In the genomic region with DNA sequence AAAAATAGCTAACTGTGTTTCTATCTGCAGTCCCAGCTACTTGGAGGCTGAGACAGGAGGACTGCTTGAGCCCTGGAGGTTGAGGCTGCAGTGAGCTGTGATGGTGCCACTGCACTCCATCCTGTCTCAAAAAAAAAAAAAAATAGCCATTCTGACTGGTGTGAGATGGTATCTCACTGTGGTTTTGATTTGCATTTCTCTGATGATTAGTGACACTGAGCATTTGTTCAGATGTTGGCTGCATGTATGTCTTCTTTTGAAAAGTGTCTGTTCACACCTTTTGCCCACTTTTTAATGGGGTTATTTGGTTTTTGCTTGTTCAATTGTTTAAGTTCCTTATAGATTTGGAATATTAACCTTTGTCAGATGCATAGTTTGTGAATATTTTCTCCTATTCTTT, we compare ENCODE assay signal across 5 cellular contexts. TPM values are rescaled to one million over a fixed set of nuclear protein-coding genes. Genes with fewer than 3 reads are reported as not detected.
DNase-seq lines count a peak whose midpoint lies in the region; ATAC-seq, FAIRE-seq and TF ChIP-seq lines count a peak whose summit lies in the region.
"Not testable (repeated sequence)": the region's sequence is repeated elsewhere in the genome, so short reads cannot be mapped to it uniquely, and the experiment has no call there.

No MANE protein-coding gene starts in this region.

- TF ChIP-seq EP300 in GM12878 (IDR thresholded peaks at IDR 0.05; ENCODE audit: borderline replicate concordance in 1 of 2, control insufficient read depth in 1 of 2, low read depth in 2 of 2, low read length in 2 of 2), result not testable (repeated sequence)

- not testable (repeated sequence) for H3K4me1 ChIP-seq in GM12878 (ENCODE audit: control insufficient read depth, insufficient read depth, low read length)

- H4K20me1 ChIP-seq in GM12878 (ENCODE audit: control insufficient read depth, insufficient read depth), result not testable (repeated sequence)

- not testable (repeated sequence) for H3K27ac Mint-ChIP-seq in activated CD8-positive, alpha-beta T cell treated with anti-CD3 and anti-CD28 coated beads for 36 hours; stimulated activated effector memory CD8-positive, alpha-beta T cell treated with anti-CD3 and anti-CD28 coated beads, Interleukin-12 subunit alpha, Interleukin-12 subunit beta, amount 100 ng/mL, for 72 hours
- peak overlapping the region in 2 of 6 donors; percentile 36 to 47 for H3K27ac Mint-ChIP-seq in immature natural killer cell

- H3K9me3 ChIP-seq in GM12878 (replicated peaks; ENCODE audit: control insufficient read depth, insufficient read depth, low read length), result not testable (repeated sequence)

- not testable (repeated sequence) for BruUV-seq in GM12878 (replicated peaks; lab: Mats Ljungman, UMichigan)

- CTCF ChIA-PET in activated CD8-positive, alpha-beta T cell treated with anti-CD3 and anti-CD28 coated beads for 36 hours (lab: Charles Lee), result interaction anchor here (1.2 to 2.1 kb wide), 4 partner anchors 9 to 521 kb away, joined by 3 to 11 read pairs (median 4); no protein-coding TSS in a partner anchor
- CTCF ChIA-PET in GM12878 (lab: Yijun Ruan, JAX), result interaction anchor here (0.6 to 2.8 kb wide), 3 partner anchors 135 to 520 kb away, joined by 4 to 8 read pairs (median 4); no protein-coding TSS in a partner anchor

- H3K27ac ChIP-seq in GM12878 (ENCODE audit: control insufficient read depth, insufficient read depth), result not testable (repeated sequence)

- not testable (repeated sequence) for DNase-seq in activated CD8-positive, alpha-beta T cell treated with anti-CD3 and anti-CD28 coated beads for 36 hours; GM12878 (ENCODE audit: low read depth, low spot score); stimulated activated effector memory CD8-positive, alpha-beta T cell treated with anti-CD3 and anti-CD28 coated beads, Interleukin-12 subunit alpha, Interleukin-12 subunit beta, amount 100 ng/mL, for 72 hours (ENCODE audit: low spot score in 2 of 2)
- DNase-seq in immature natural killer cell, result peak in 2 of 3 donors; percentile 12 to 19

- SMC1A ChIA-PET in GM12878 (lab: Charles Lee; ENCODE audit: uncharacterized antibody, unreplicated experiment), result interaction anchor here (0.5 to 1.1 kb wide), 2 partner anchors 51 to 61 kb away, joined by 3 read pairs; no protein-coding TSS in a partner anchor

- H3K79me2 ChIP-seq in GM12878 (ENCODE audit: control insufficient read depth, insufficient read depth, low read length), result not testable (repeated sequence)

- H3K4me2 ChIP-seq in GM12878 (ENCODE audit: control insufficient read depth, insufficient read depth), result not testable (repeated sequence)

- not testable (repeated sequence) for H3K27me3 Mint-ChIP-seq in activated CD8-positive, alpha-beta T cell treated with anti-CD3 and anti-CD28 coated beads for 36 hours; immature natural killer cell (ENCODE audit: low read depth in 3 of 3)

- in situ Hi-C loops in GM12878 (cut with MboI), result loop anchor here (10.0 kb wide), 1 partner anchor 175 kb away; the partner anchor contains the start of genes AK9 and FIG4

- peaks cover 27% of the 10 kb centered on the region for H3K4me1 Mint-ChIP-seq in activated CD8-positive, alpha-beta T cell treated with anti-CD3 and anti-CD28 coated beads for 36 hours (ENCODE audit: low read depth)
- H3K4me1 Mint-ChIP-seq in immature natural killer cell, result peaks cover 36 to 47% of the 10 kb centered on the region in 2 donors
- H3K4me1 Mint-ChIP-seq in stimulated activated effector memory CD8-positive, alpha-beta T cell treated with anti-CD3 and anti-CD28 coated beads, Interleukin-12 subunit alpha, Interleukin-12 subunit beta, amount 100 ng/mL, for 72 hours, result peaks cover 18% of the 10 kb centered on the region

- ATAC-seq in GM18867 (IDR thresholded peaks at IDR 0.05; ENCODE audit: unreplicated experiment) (peak; percentile 44), GM12878 (peak; percentile 53; the same call in 2 of the 3 replicates)
- peak; percentile 46 for ATAC-seq in activated CD8-positive, alpha-beta T cell treated with anti-CD3 and anti-CD28 coated beads for 36 hours
- ATAC-seq in stimulated activated effector memory CD8-positive, alpha-beta T cell treated with anti-CD3 and anti-CD28 coated beads, Interleukin-12 subunit alpha, Interleukin-12 subunit beta, amount 100 ng/mL, for 72 hours, result peak; percentile 61

- FAIRE-seq in GM12878 (lab: Jason Lieb, UNC), result not testable (repeated sequence)

- POLR2A ChIA-PET in activated CD8-positive, alpha-beta T cell treated with anti-CD3 and anti-CD28 coated beads for 36 hours (lab: Charles Lee), result not testable (repeated sequence)
- POLR2A ChIA-PET in GM12878 (lab: Charles Lee), result interaction anchor here (0.7 kb wide), 1 partner anchor 520 kb away, joined by 3 read pairs; no protein-coding TSS in a partner anchor

- TF ChIP-seq RAD21 in GM12878 (IDR thresholded peaks at IDR 0.05; ENCODE audit: insufficient read depth, low read depth, low read length), result not testable (repeated sequence)

- not testable (repeated sequence) for H3K36me3 ChIP-seq in GM12878 (ENCODE audit: control insufficient read depth in 2 of 2, insufficient read depth in 2 of 2, low read length in 1 of 2)

- not testable (repeated sequence) for H3K4me3 ChIP-seq in GM12878

- RAD21 ChIA-PET in GM12878 (lab: Charles Lee; ENCODE audit: unreplicated experiment), result not testable (repeated sequence)

- H2AFZ ChIP-seq in GM12878 (ENCODE audit: control insufficient read depth, low read depth, low read length), result not testable (repeated sequence)

- H3K9ac ChIP-seq in GM12878 (ENCODE audit: control insufficient read depth, insufficient read depth, low read length), result not testable (repeated sequence)

- H3K27me3 ChIP-seq in GM12878 (replicated peaks in 1 of 2; ENCODE audit: control insufficient read depth in 2 of 2, insufficient read depth in 2 of 2, low read length in 1 of 2), result not testable (repeated sequence)

- H3K9me3 Mint-ChIP-seq in activated CD8-positive, alpha-beta T cell treated with anti-CD3 and anti-CD28 coated beads for 36 hours; immature natural killer cell; stimulated activated effector memory CD8-positive, alpha-beta T cell treated with anti-CD3 and anti-CD28 coated beads, Interleukin-12 subunit alpha, Interleukin-12 subunit beta, amount 100 ng/mL, for 72 hours: not testable (repeated sequence)

- not testable (repeated sequence) for H3K36me3 Mint-ChIP-seq in activated CD8-positive, alpha-beta T cell treated with anti-CD3 and anti-CD28 coated beads for 36 hours (ENCODE audit: low read depth); stimulated activated effector memory CD8-positive, alpha-beta T cell treated with anti-CD3 and anti-CD28 coated beads, Interleukin-12 subunit alpha, Interleukin-12 subunit beta, amount 100 ng/mL, for 72 hours
- H3K36me3 Mint-ChIP-seq in immature natural killer cell, result peaks cover 0 to 12% (median 10%) of the 10 kb centered on the region in 3 donors

- intact Hi-C loops in activated CD8-positive, alpha-beta T cell treated with anti-CD3 and anti-CD28 coated beads for 36 hours (cut with micrococcal nuclease); GM12878 (cut with micrococcal nuclease; ENCODE audit: unreplicated experiment): not testable (repeated sequence)

- not testable (repeated sequence) for H3K4me3 Mint-ChIP-seq in activated CD8-positive, alpha-beta T cell treated with anti-CD3 and anti-CD28 coated beads for 36 hours; immature natural killer cell; stimulated activated effector memory CD8-positive, alpha-beta T cell treated with anti-CD3 and anti-CD28 coated beads, Interleukin-12 subunit alpha, Interleukin-12 subunit beta, amount 100 ng/mL, for 72 hours

- TF ChIP-seq CTCF in activated CD8-positive, alpha-beta T cell treated with anti-CD3 and anti-CD28 coated beads for 36 hours (IDR thresholded peaks at IDR 0.05); GM12878 (IDR thresholded peaks at IDR 0.05 in 2 of 3, conservative IDR thresholded peaks at IDR 0.05 in 1 of 3; ENCODE audit: control insufficient read depth in 2 of 3, extremely low read depth in 1 of 3, insufficient read depth in 1 of 3, low read depth in 3 of 3, low read length in 3 of 3): not testable (repeated sequence)

- not testable (repeated sequence) for TF ChIP-seq POLR2A in GM12878 (IDR thresholded peaks at IDR 0.05; ENCODE audit: low read depth, low read length)

RNA-seq across cellular contexts. Expression of gene ZBTB24, which starts 36.6 kb away (rescaled TPM):
- 10 to 100 TPM; 10.5 to 11.8 TPM for total RNA-seq in activated CD8-positive, alpha-beta T cell treated with anti-CD3 and anti-CD28 coated beads for 36 hours
- total RNA-seq in GM12878 (2013; cell fraction: nucleolus; rRNA removed), result 23.8 and 24.7 TPM in 2 replicates
- total RNA-seq in GM12878 (2014; rRNA removed) (14.7 and 17.9 TPM in 2 replicates), GM12878 (2014; rRNA removed; fragmentation: Illumina TruSeq; extraction: Trizol) (17.7 and 17.8 TPM in 2 replicates), GM12878 (2021) (11.9 and 12.4 TPM in 2 replicates)
- 4.5 TPM for polyA plus RNA-seq in GM12878 (2011; ENCODE audit: low read depth)
- polyA plus RNA-seq in GM12878 (2011; rRNA removed) (7.3 and 7.8 TPM in 2 replicates), GM12878 (2014; fragmentation: Illumina TruSeq; extraction: Trizol) (12.1 and 13.3 TPM in 2 replicates), GM12878 (2014; fragmentation: Nextera tagmentation; extraction: Ambion mirVana) (1 to 10 TPM; 2.9 to 3.0 TPM), GM12878 (2014; rRNA removed) (7.4 and 7.6 TPM in 2 replicates), GM12878 (2016; fragmentation: Nextera tagmentation; extraction: Ambion mirVana) (1 to 10 TPM; 8.1 to 9.0 TPM), immature natural killer cell (1 to 10 TPM; 3.1 to 6.6 (median 4.1) TPM)
- 4.8 and 5.3 TPM in 2 replicates for polyA plus RNA-seq in GM12878 (2011; cell fraction: cytosol; rRNA removed)
- 6.2 and 6.4 TPM in 2 replicates for polyA plus RNA-seq in GM12878 (2011; cell fraction: nucleus; rRNA removed)
- polyA plus RNA-seq in GM12878 (2012), result 5.6 and 6.4 TPM in 2 replicates
- 8.6 and 9.3 TPM in 2 replicates for polyA minus RNA-seq in GM12878 (2011; rRNA and poly(A)+ RNA removed)
- 4.5 and 4.8 TPM in 2 replicates for polyA minus RNA-seq in GM12878 (2011; cell fraction: cytosol; rRNA and poly(A)+ RNA removed)
- 4.8 and 7.1 TPM in 2 replicates for polyA minus RNA-seq in GM12878 (2011; cell fraction: nucleus; rRNA and poly(A)+ RNA removed)
